8 cellular contexts compared by ENCODE assay signal in genomic region chr9:37421914-37422288, GRCh38.
A peak's percentile ranks its signal among the peaks of the same experiment; 100 is the strongest.
DNase-seq lines count a peak whose midpoint lies in the region; ATAC-seq and TF ChIP-seq lines count a peak whose summit lies in the region.

No MANE protein-coding gene starts in this region.

- H2AFZ ChIP-seq in DND-41 (ENCODE audit: low read depth, low read length): peak overlapping the region; percentile 96

- H3K4me3 ChIP-seq in DND-41 (ENCODE audit: low read depth in 1 of 2, low read length in 2 of 2) (peak overlapping the region; percentile 90 to 95; a peak in 3 of 4 replicates), NT2/D1 (ENCODE audit: insufficient read length, low read depth) (peak overlapping the region; percentile 72), endocrine pancreas (ENCODE audit: control insufficient read depth, insufficient read depth, low read length) (peak overlapping the region; percentile 26)

- no peaks in the 10 kb centered on the region for H3K9me3 Mint-ChIP-seq in nephron progenitor cell

- H3K36me3 ChIP-seq in DND-41 (ENCODE audit: insufficient read depth, low read length): peaks cover 10% of the 10 kb centered on the region
- H3K36me3 ChIP-seq in NT2/D1 (ENCODE audit: insufficient read depth, insufficient read length, low read length): peaks cover 36% of the 10 kb centered on the region
- no peaks in the 10 kb centered on the region for H3K36me3 ChIP-seq in endocrine pancreas (ENCODE audit: control insufficient read depth, insufficient read depth, low read length)

- H3K4me1 ChIP-seq in DND-41 (ENCODE audit: insufficient read depth, low read length) (peaks cover 30% of the 10 kb centered on the region), NT2/D1 (ENCODE audit: insufficient read depth, insufficient read length) (peaks cover 19% of the 10 kb centered on the region), endocrine pancreas (ENCODE audit: control insufficient read depth, insufficient read depth, low read length) (no peaks in the 10 kb centered on the region)

- ATAC-seq in DND-41 (ENCODE audit: insufficient read depth, low read depth) (no peak; the same call in 2 of the 3 replicates), HG02973 (IDR thresholded peaks at IDR 0.05; ENCODE audit: unreplicated experiment) (no peak)

- peak overlapping the region; percentile 83 for H3K4me2 ChIP-seq in DND-41 (ENCODE audit: insufficient read depth, low read length)

- H3K9me3 ChIP-seq in DND-41 (ENCODE audit: insufficient read depth, low read length, severe bottlenecking): no peaks in the 10 kb centered on the region
- no peaks in the 10 kb centered on the region for H3K9me3 ChIP-seq in NT2/D1 (ENCODE audit: insufficient read depth, low read length)
- H3K9me3 ChIP-seq in endocrine pancreas (ENCODE audit: control insufficient read depth, low read length): no peaks in the 10 kb centered on the region

- TF ChIP-seq CTCF in DND-41 (IDR thresholded peaks at IDR 0.05; ENCODE audit: borderline replicate concordance, extremely low read depth, low read length, poor library complexity, severe bottlenecking): no peak
- no peak for TF ChIP-seq CTCF in nephron progenitor cell (IDR thresholded peaks at IDR 0.05)

- H3K27me3 ChIP-seq in DND-41 (ENCODE audit: insufficient read depth, low read length, poor library complexity) (no peaks in the 10 kb centered on the region), NT2/D1 (ENCODE audit: insufficient read depth, insufficient read length) (no peaks in the 10 kb centered on the region), endocrine pancreas (ENCODE audit: control insufficient read depth, insufficient read depth, low read length) (no peaks in the 10 kb centered on the region)

- peaks cover 8% of the 10 kb centered on the region for H3K27me3 Mint-ChIP-seq in nephron progenitor cell (ENCODE audit: low read depth, poor library complexity)

- peaks cover 30% of the 10 kb centered on the region for H3K4me1 Mint-ChIP-seq in nephron progenitor cell

- H4K20me1 ChIP-seq in DND-41 (ENCODE audit: insufficient read depth, low read length): peaks cover 12% of the 10 kb centered on the region

- peak overlapping the region; percentile 85 for H3K27ac ChIP-seq in DND-41 (ENCODE audit: low read length)

- peaks cover 14% of the 10 kb centered on the region for H3K36me3 Mint-ChIP-seq in nephron progenitor cell (ENCODE audit: low read depth)

- DNase-seq in DND-41 (no peak), NT2/D1 (ENCODE audit: low read depth, low spot score) (no peak), nephron progenitor cell (no peak), NCI-H748 (lab: John Stamatoyannopoulos, UW; ENCODE audit: unreplicated experiment) (no peak), GDM1 (lab: John Stamatoyannopoulos, UW) (no peak), OCI-M2 (lab: John Stamatoyannopoulos, UW; ENCODE audit: unreplicated experiment) (no peak)

- H3K79me2 ChIP-seq in DND-41 (ENCODE audit: insufficient read depth, low read length): peaks cover 31% of the 10 kb centered on the region

- peak overlapping the region; percentile 87 for H3K9ac ChIP-seq in DND-41 (ENCODE audit: low read depth, low read length)
- H3K9ac ChIP-seq in NT2/D1 (ENCODE audit: insufficient read length, low read depth): peak overlapping the region; percentile 62
- peak overlapping the region; percentile 42 for H3K9ac ChIP-seq in endocrine pancreas (ENCODE audit: control insufficient read depth, insufficient read depth, low read length)

- H3K4me3 Mint-ChIP-seq in nephron progenitor cell: peak overlapping the region; percentile 96

- peak overlapping the region; percentile 94 for H3K27ac Mint-ChIP-seq in nephron progenitor cell

Comparison
In these comparisons a context has a peak if more than half of its experiments do, and no peak if none do; other contexts are left out.
1. H3K4me3 ChIP-seq: peak in every context shown above with its lines; median percentile 92 in DND-41; 72 in NT2/D1; 26 in endocrine pancreas.